18 cellular contexts compared by ENCODE assay signal in the genomic region with DNA sequence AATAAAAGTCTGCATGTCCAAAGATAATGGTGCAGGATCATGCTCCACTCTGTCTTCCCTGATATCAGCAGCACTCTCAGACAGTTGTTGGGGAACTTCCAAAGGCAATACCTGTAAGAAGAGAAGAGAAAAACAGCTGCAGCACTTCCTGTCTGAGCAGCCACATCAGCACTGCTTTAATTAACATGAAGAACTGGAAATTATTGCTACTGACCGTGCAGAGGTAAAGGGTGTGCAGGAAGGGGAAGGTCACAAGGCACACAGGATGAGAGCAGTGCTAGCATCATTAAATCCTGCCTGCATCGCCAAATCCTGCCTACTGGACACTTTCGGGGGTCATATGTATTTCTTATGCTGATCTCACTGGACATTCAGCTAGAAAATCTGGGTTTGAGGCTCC.
"Had no signal": no experiment of that assay in that cellular context is flagged by ENCODE, and none has a peak within 500 bp of the region (broad histone marks: within the 10 kb centered on the region; RNA-seq: fewer than 3 reads in every experiment).

No MANE protein-coding gene starts in this region.

- DNase-seq: IMR-90, Karpas-422, KG1, MG63, NCI-H1092 treated with DMSO at 0.1 percent for 48 hours, NCI-H1436, NCI-H187, NCI-H2029, NCI-H2081 treated with DMSO at 0.1 percent for 48 hours, NCI-H2227 treated with DMSO at 0.1 percent for 48 hours, NCI-H82, SHP77, SK-N-SH, SW 1271, T-cell had no signal

- H3K4me1 Mint-ChIP-seq: T-cell had no signal

- H3K4me3 Mint-ChIP-seq: T-cell; T-helper 1 cell treated with Interleukin-12 subunit alpha and Interleukin-12 subunit beta and Interleukin-4 antibody, amounts not matched to agents 30 μg/mL and 1 μg/mL, for 36 hours had no signal

- H3K27me3 ChIP-seq: MG63 had no signal

- H3K36me3 ChIP-seq: MG63 had no signal

- H3K27me3 Mint-ChIP-seq: T-cell had no signal

- H3K27ac Mint-ChIP-seq: T-cell; T-helper 1 cell treated with Interleukin-12 subunit alpha and Interleukin-12 subunit beta and Interleukin-4 antibody, amounts not matched to agents 30 μg/mL and 1 μg/mL, for 36 hours had no signal

- H3K27ac ChIP-seq: RWPE1 had no signal

- ATAC-seq: HepG2, T-cell had no signal

- H3K9me3 ChIP-seq: MG63, SK-N-SH had no signal

- H3K4me3 ChIP-seq: MG63 had no signal

- H3K36me3 Mint-ChIP-seq: T-cell had no signal

- H3K9me3 Mint-ChIP-seq: T-helper 1 cell treated with Interleukin-12 subunit alpha and Interleukin-12 subunit beta and Interleukin-4 antibody, amounts not matched to agents 30 μg/mL and 1 μg/mL, for 36 hours had no signal
